In the genomic region with DNA sequence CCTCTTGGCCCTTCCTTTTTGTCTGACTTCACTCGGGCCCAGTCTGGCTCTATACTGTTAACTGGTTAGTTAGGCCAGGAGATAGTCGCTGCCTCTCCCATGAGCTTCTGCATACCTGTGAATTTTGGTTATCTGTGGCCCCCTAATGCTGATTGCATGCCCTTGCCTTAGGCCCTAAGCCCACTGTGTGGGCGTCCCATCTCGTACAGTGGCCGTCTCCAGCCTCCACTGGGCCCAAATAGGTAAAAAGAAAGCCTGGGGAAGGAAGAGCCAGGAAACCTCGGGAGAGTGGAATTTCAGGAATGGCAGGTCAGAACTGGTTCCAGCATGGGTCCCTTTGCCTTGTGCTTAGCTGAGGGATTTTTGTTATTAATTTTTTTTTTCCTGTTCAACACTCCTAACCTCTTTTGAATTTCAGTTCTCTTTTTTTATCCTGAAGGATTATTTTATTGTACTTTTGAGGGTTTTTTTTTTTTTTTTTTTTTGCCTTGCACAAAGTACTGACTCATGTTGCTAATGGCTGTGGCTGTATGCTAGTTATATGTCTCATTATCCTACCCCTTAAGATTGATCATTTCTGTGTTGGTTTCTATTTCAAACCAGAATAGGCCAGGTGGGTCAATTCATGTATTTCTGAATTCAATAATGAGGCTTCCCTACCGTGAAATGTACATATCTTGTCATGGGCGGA, we compare ENCODE assay signal across 9 cellular contexts. TPM values are rescaled to one million over a fixed set of nuclear protein-coding genes. Genes with fewer than 3 reads are reported as not detected.
DNase-seq lines count a peak whose midpoint lies in the region; ATAC-seq and TF ChIP-seq lines count a peak whose summit lies in the region.
"Had no signal": no experiment of that assay in that cellular context is flagged by ENCODE, and none has a peak within 500 bp of the region (broad histone marks: within the 10 kb centered on the region; RNA-seq: fewer than 3 reads in every experiment).

No MANE protein-coding gene starts in this region.

- WGBS in trophoblast cell (ENCODE audit: extremely low coverage, insufficient coverage, insufficient read length): no CpG with 5 or more reads among the region's 8 CpGs

- H3K23ac ChIP-seq in trophoblast cell (ENCODE audit: low read length): no peak overlapping the region

- peak overlapping the region; percentile 93 for H3K27ac Mint-ChIP-seq in endothelial cell (ENCODE audit: unreplicated experiment)

- peaks cover 71% of the 10 kb centered on the region for H4K20me1 ChIP-seq in OCI-LY3 (ENCODE audit: insufficient read depth, low read length)

- no peak overlapping the region for H4K12ac ChIP-seq in trophoblast cell (ENCODE audit: low read depth, low read length)

- H3K4ac ChIP-seq in trophoblast cell (ENCODE audit: low read depth, low read length): peak overlapping the region; percentile 75

- H3K36me3 Mint-ChIP-seq in endothelial cell (ENCODE audit: low read depth, unreplicated experiment): peaks cover 8% of the 10 kb centered on the region

- H3K18ac ChIP-seq in trophoblast cell (ENCODE audit: low read length): peak overlapping the region; percentile 58

- ATAC-seq in GM21619 (IDR thresholded peaks at IDR 0.05; ENCODE audit: unreplicated experiment): no peak

- H3K27me3 ChIP-seq in OCI-LY3 (ENCODE audit: low read depth, low read length) (no peaks in the 10 kb centered on the region), trophoblast cell (ENCODE audit: insufficient read depth, low read length) (no peaks in the 10 kb centered on the region)

- H3K4me2 ChIP-seq in OCI-LY3 (ENCODE audit: low read length) (peak overlapping the region; percentile 55), trophoblast cell (ENCODE audit: low read length) (peak overlapping the region; percentile 77)

- H3K36me3 ChIP-seq in OCI-LY3 (replicated peaks; ENCODE audit: low read depth, low read length): peaks cover 15% of the 10 kb centered on the region
- peaks cover 0 to 2% of the 10 kb centered on the region in 2 experiments for H3K36me3 ChIP-seq in trophoblast cell (ENCODE audit: control insufficient read depth in 1 of 2, insufficient read depth in 2 of 2, low read length in 2 of 2)

- H3K79me2 ChIP-seq in OCI-LY3 (ENCODE audit: low read length) (peaks cover 83% of the 10 kb centered on the region), trophoblast cell (ENCODE audit: control insufficient read depth, insufficient read depth, low read length, poor library complexity) (peaks cover 46% of the 10 kb centered on the region)

- H3K14ac ChIP-seq in trophoblast cell (ENCODE audit: low read length): peak overlapping the region; percentile 75

- H2AFZ ChIP-seq in OCI-LY3 (ENCODE audit: low read depth, low read length): no peak overlapping the region
- H2AFZ ChIP-seq in trophoblast cell (ENCODE audit: insufficient read depth, low read length, poor library complexity): no peak overlapping the region

- H2BK12ac ChIP-seq in trophoblast cell (ENCODE audit: low read length): peak overlapping the region; percentile 8

- H3K27ac ChIP-seq in OCI-LY3 (ENCODE audit: low read length) (no peak overlapping the region), trophoblast cell (ENCODE audit: low read depth, low read length) (peak overlapping the region; percentile 75)

- H3K4me1 Mint-ChIP-seq in endothelial cell (ENCODE audit: unreplicated experiment): peaks cover 49% of the 10 kb centered on the region

- peak; percentile 64 for DNase-seq in ELR (ENCODE audit: low read depth)
- DNase-seq in endothelial cell (ENCODE audit: low spot score): no peak
- DNase-seq in trophoblast cell: peak in 1 of 2 donors; percentile 75
- DNase-seq in DMS79 treated with DMSO at 0.1 percent for 48 hours (lab: John Stamatoyannopoulos, UW): no peak
- no peak for DNase-seq in NCI-H345 (lab: John Stamatoyannopoulos, UW)
- no peak for DNase-seq in hepatic stellate cell (ENCODE audit: low spot score)
- DNase-seq: SIG-M5 had no signal

- peak overlapping the region; percentile 76 for H2AK5ac ChIP-seq in trophoblast cell (ENCODE audit: low read length)

- peaks cover 25% of the 10 kb centered on the region for H3K79me1 ChIP-seq in trophoblast cell (ENCODE audit: low read length)

- peak overlapping the region; percentile 48 for H4K91ac ChIP-seq in trophoblast cell (ENCODE audit: low read depth, low read length)

- H3K9me3 ChIP-seq in OCI-LY3 (ENCODE audit: insufficient read depth, low read length): no peaks in the 10 kb centered on the region
- H3K9me3 ChIP-seq in trophoblast cell (ENCODE audit: insufficient read depth, low read depth, low read length): no peaks in the 10 kb centered on the region

- peak overlapping the region; percentile 74 for H2BK120ac ChIP-seq in trophoblast cell (ENCODE audit: insufficient read depth, low read length, poor library complexity)

- H3K4me3 Mint-ChIP-seq in endothelial cell (ENCODE audit: unreplicated experiment): peak overlapping the region; percentile 99

- H3K9me3 Mint-ChIP-seq in endothelial cell (ENCODE audit: unreplicated experiment): no peaks in the 10 kb centered on the region

- H3K9ac ChIP-seq in OCI-LY3 (ENCODE audit: low read length) (no peak overlapping the region), trophoblast cell (ENCODE audit: low read length) (peak overlapping the region; percentile 53)

- H2BK5ac ChIP-seq in trophoblast cell (ENCODE audit: low read depth, low read length, poor library complexity): peak overlapping the region; percentile 89

- H3K27me3 Mint-ChIP-seq in endothelial cell (ENCODE audit: unreplicated experiment): peaks cover 13% of the 10 kb centered on the region

- H3K4me1 ChIP-seq in OCI-LY3 (ENCODE audit: low read length) (peaks cover 33% of the 10 kb centered on the region), trophoblast cell (ENCODE audit: control insufficient read depth in 1 of 2, insufficient read depth in 2 of 2, low read length in 2 of 2) (peaks cover 25 to 35% of the 10 kb centered on the region in 2 experiments)

- peak overlapping the region; percentile 49; the same call in 1 of the 2 replicates for H3K4me3 ChIP-seq in OCI-LY3 (ENCODE audit: low read length)
- no peak overlapping the region for H3K4me3 ChIP-seq in trophoblast cell (ENCODE audit: low read depth, low read length)

- no peak for TF ChIP-seq CTCF in OCI-LY3 (IDR thresholded peaks at IDR 0.05; ENCODE audit: low read depth, low read length)
- no peak for TF ChIP-seq CTCF in endothelial cell (IDR thresholded peaks at IDR 0.05; ENCODE audit: unreplicated experiment)

- H4K8ac ChIP-seq in trophoblast cell (ENCODE audit: low read depth, low read length): peak overlapping the region; percentile 20

RNA-seq across cellular contexts. Expression of a gene that starts 3.4 kb away (rescaled TPM):
- 350 TPM for total RNA-seq in endothelial cell (ENCODE audit: unreplicated experiment)
- polyA plus RNA-seq in trophoblast cell (2013): 115 and 121 TPM in 2 replicates
